In genomic region chr11:84719935-84720577, GRCh38 we compare ENCODE assay signal across 8 cellular contexts.
A peak's percentile ranks its signal among the peaks of the same experiment; 100 is the strongest.
DNase-seq lines count a peak whose midpoint lies in the region; ATAC-seq, FAIRE-seq and TF ChIP-seq lines count a peak whose summit lies in the region.

No MANE protein-coding gene starts in this region.

- H4K20me1 ChIP-seq in DOHH2 (ENCODE audit: control insufficient read depth, insufficient read depth, low read depth, low read length) = no peaks in the 10 kb centered on the region

- H3K79me2 ChIP-seq in DOHH2 (ENCODE audit: control insufficient read depth, low read length) = no peaks in the 10 kb centered on the region

- DNase-seq in SHP77 treated with DMSO at 0.1 percent for 48 hours (lab: John Stamatoyannopoulos, UW) = peak; percentile 50
- peak in 5 of 6 donors; percentile 12 to 79 (median 28) for DNase-seq in pancreas
- no peak for DNase-seq in globus pallidus (ENCODE audit: low spot score)
- no peak for DNase-seq in RCC 7860 (ENCODE audit: low spot score)

- H3K27ac ChIP-seq in DOHH2 (ENCODE audit: low read depth, low read length) (no peak overlapping the region), gastroesophageal sphincter (peak overlapping the region in 1 of 4 donors; percentile 62), pancreas (peak overlapping the region in 1 of 4 donors; percentile 38)

- FAIRE-seq in pancreas (lab: Jason Lieb, UNC) = no peak
- no peak for FAIRE-seq in RCC 7860 (lab: Jason Lieb, UNC)

- peaks cover 6% of the 10 kb centered on the region; the same call in 1 of the 2 replicates for H3K27me3 ChIP-seq in DOHH2 (ENCODE audit: control insufficient read depth, low read length)
- H3K27me3 ChIP-seq in gastroesophageal sphincter = no peaks in the 10 kb centered on the region
- no peaks in the 10 kb centered on the region for H3K27me3 ChIP-seq in pancreas

- TF ChIP-seq POLR2A in gastroesophageal sphincter (IDR thresholded peaks at IDR 0.05) = no peak

- H3K9me2 ChIP-seq in DOHH2 (replicated peaks; ENCODE audit: control insufficient read depth, low read length) = no peaks in the 10 kb centered on the region

- H3K4me2 ChIP-seq in DOHH2 (ENCODE audit: low read length) = peak overlapping the region; percentile 42

- TF ChIP-seq EP300 in gastroesophageal sphincter (IDR thresholded peaks at IDR 0.05) = no peak

- H3K9me3 ChIP-seq in DOHH2 (ENCODE audit: control insufficient read depth, insufficient read depth, low read length) = no peaks in the 10 kb centered on the region
- no peaks in the 10 kb centered on the region for H3K9me3 ChIP-seq in gastroesophageal sphincter
- H3K9me3 ChIP-seq in pancreas = no peaks in the 10 kb centered on the region

- WGBS in gastroesophageal sphincter (ENCODE audit: low coverage in 1 of 2), 2 donors = 0 to 6% methylated on average over 2 to 10 of the region's 26 CpGs
- WGBS in pancreas, 2 donors = 1 to 2% methylated on average over 26 of the region's 26 CpGs

- ATAC-seq in gastroesophageal sphincter (peak; percentile 25), pancreas (peak; percentile 25 to 78 (median 66)), HG03039 (IDR thresholded peaks at IDR 0.05; ENCODE audit: unreplicated experiment) (no peak), HG03159 (IDR thresholded peaks at IDR 0.05; ENCODE audit: unreplicated experiment) (no peak)

- intact Hi-C loops in pancreas (cut with DNase I) = no loop called here

- no peaks in the 10 kb centered on the region for H3K36me3 ChIP-seq in DOHH2 (ENCODE audit: control insufficient read depth, low read length)
- no peaks in the 10 kb centered on the region for H3K36me3 ChIP-seq in gastroesophageal sphincter
- H3K36me3 ChIP-seq in pancreas = no peaks in the 10 kb centered on the region

- TF ChIP-seq CTCF in DOHH2 (IDR thresholded peaks at IDR 0.05; ENCODE audit: low read depth, low read length, poor library complexity, severe bottlenecking) (no peak), gastroesophageal sphincter (IDR thresholded peaks at IDR 0.05) (no peak), pancreas (IDR thresholded peaks at IDR 0.05) (no peak)

- 0 out of 2 replicates have a peak, but pooled peaks cover 4% of the 10 kb centered on the region for H3K4me1 ChIP-seq in DOHH2 (ENCODE audit: control insufficient read depth, low read length)
- H3K4me1 ChIP-seq in gastroesophageal sphincter = peaks cover 0 to 17% (median 3%) of the 10 kb centered on the region in 3 donors
- H3K4me1 ChIP-seq in pancreas = peaks cover 0 to 5% (median 0%) of the 10 kb centered on the region in 3 donors

- no peaks in the 10 kb centered on the region for H3F3A ChIP-seq in DOHH2 (ENCODE audit: control insufficient read depth, insufficient read depth)

- H3K4me3 ChIP-seq in DOHH2 (ENCODE audit: low read length) (peak overlapping the region; percentile 43), gastroesophageal sphincter (peak overlapping the region; percentile 65 to 89), pancreas (peak overlapping the region; percentile 36 to 63 (median 44))

Comparison
In these comparisons a context has a peak if more than half of its experiments do, and no peak if none do; other contexts are left out.
1. DNase-seq: peak in SHP77 treated with DMSO at 0.1 percent for 48 hours (single experiment) and pancreas (5 of 6); none in globus pallidus (single experiment) and RCC 7860 (single experiment).
2. ATAC-seq: peak in gastroesophageal sphincter (single experiment) and pancreas (4 of 4); none in HG03039 (single experiment) and HG03159 (single experiment).
3. Peak in every context shown above with its lines, with median percentiles within 50 percentile points of each other: H3K4me3 ChIP-seq.